In the genomic region with DNA sequence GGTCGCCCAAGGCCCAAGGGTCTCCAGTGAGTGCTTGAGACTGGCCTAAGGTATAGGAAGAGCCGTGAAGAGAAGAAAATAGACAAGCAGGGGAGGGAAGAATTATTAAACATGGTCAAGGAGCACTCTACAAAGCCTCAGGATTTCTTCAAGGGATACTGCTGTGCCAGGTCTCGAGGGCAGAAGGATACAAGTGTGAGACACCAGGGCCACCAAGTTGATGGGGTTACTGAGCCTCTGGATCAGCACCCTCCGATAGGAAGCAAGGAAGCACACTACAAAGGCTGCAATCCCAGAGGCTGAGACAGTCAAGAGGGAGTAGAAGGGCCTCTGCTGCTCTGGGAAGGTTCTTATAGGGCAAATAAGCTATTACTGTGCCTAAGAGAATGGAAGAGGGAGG, we compare ENCODE assay signal across 19 cellular contexts. TPM values are rescaled to one million over a fixed set of nuclear protein-coding genes. Genes with fewer than 3 reads are reported as not detected.
DNase-seq lines count a peak whose midpoint lies in the region; ATAC-seq, FAIRE-seq and TF ChIP-seq lines count a peak whose summit lies in the region.
"Had no signal": no experiment of that assay in that cellular context is flagged by ENCODE, and none has a peak within 500 bp of the region (broad histone marks: within the 10 kb centered on the region; RNA-seq: fewer than 3 reads in every experiment).

No MANE protein-coding gene starts in this region.

- TF ChIP-seq CTCF in GM06990 (IDR thresholded peaks at IDR 0.05; ENCODE audit: insufficient read depth, low read length, poor library complexity, severe bottlenecking) = no peak
- no peak for TF ChIP-seq CTCF in mesothelial cell of epicardium (IDR thresholded peaks at IDR 0.05; ENCODE audit: unreplicated experiment)

- no peak for ATAC-seq in CD4-positive, CD25-positive, alpha-beta regulatory T cell (ENCODE audit: low read depth in 2 of 2)
- ATAC-seq in naive thymus-derived CD8-positive, alpha-beta T cell = no peak

- H3K36me3 ChIP-seq in CD4-positive, CD25-positive, alpha-beta regulatory T cell (ENCODE audit: control insufficient read depth, insufficient read depth, low read length) = peaks cover 49% of the 10 kb centered on the region
- H3K36me3 ChIP-seq in GM06990 (ENCODE audit: control insufficient read depth, insufficient read depth, low read length) = peaks cover 18% of the 10 kb centered on the region
- H3K36me3 ChIP-seq: uterus had no signal

- CTCF ChIA-PET in activated CD4-positive, alpha-beta memory T cell treated with anti-CD3 and anti-CD28 coated beads, Interleukin-2, amount 10 ng/mL, durations not matched to agents 7 days and 5 days (lab: Charles Lee) = interaction anchor here (0.9 to 4.3 kb wide), 18 partner anchors 8 to 173 kb away, joined by 3 to 91 read pairs (median 10); a partner anchor contains a TSS

- no peak for FAIRE-seq in HTR-8/SVneo (lab: Jason Lieb, UNC)
- FAIRE-seq: astrocyte had no signal

- peaks cover 38% of the 10 kb centered on the region for H3K36me3 Mint-ChIP-seq in CD4-positive, CD25-positive, alpha-beta regulatory T cell
- H3K36me3 Mint-ChIP-seq in activated CD4-positive, alpha-beta memory T cell treated with anti-CD3 and anti-CD28 coated beads, Interleukin-2, amount 10 ng/mL, durations not matched to agents 7 days and 5 days (ENCODE audit: low read depth) = peaks cover 90% of the 10 kb centered on the region
- peaks cover 5 to 67% (median 22%) of the 10 kb centered on the region in 3 donors for H3K36me3 Mint-ChIP-seq in naive thymus-derived CD8-positive, alpha-beta T cell
- peaks cover 40% of the 10 kb centered on the region for H3K36me3 Mint-ChIP-seq in mesothelial cell of epicardium

- H3K27ac Mint-ChIP-seq in CD4-positive, CD25-positive, alpha-beta regulatory T cell = peak overlapping the region; percentile 93 to 97 (median 93)
- peak overlapping the region; percentile 100 for H3K27ac Mint-ChIP-seq in activated CD4-positive, alpha-beta memory T cell treated with anti-CD3 and anti-CD28 coated beads, Interleukin-2, amount 10 ng/mL, durations not matched to agents 7 days and 5 days
- peak overlapping the region; percentile 78 to 98 (median 95) for H3K27ac Mint-ChIP-seq in naive thymus-derived CD8-positive, alpha-beta T cell
- H3K27ac Mint-ChIP-seq in mesothelial cell of epicardium = no peak overlapping the region
- H3K27ac Mint-ChIP-seq: HFFc6 had no signal

- H3K27ac ChIP-seq in CD4-positive, CD25-positive, alpha-beta regulatory T cell (ENCODE audit: insufficient read depth, low read length, poor library complexity, severe bottlenecking) = peak overlapping the region; percentile 99
- no peak overlapping the region for H3K27ac ChIP-seq in caudate nucleus (ENCODE audit: low read depth, low read length)
- H3K27ac ChIP-seq: uterus had no signal

- DNase-seq in CD4-positive, CD25-positive, alpha-beta regulatory T cell = no peak
- no peak for DNase-seq in GM06990 (ENCODE audit: extremely low read depth, insufficient read length)
- DNase-seq in activated CD4-positive, alpha-beta memory T cell treated with anti-CD3 and anti-CD28 coated beads, Interleukin-2, amount 10 ng/mL, durations not matched to agents 7 days and 5 days = no peak
- no peak for DNase-seq in naive thymus-derived CD8-positive, alpha-beta T cell
- no peak for DNase-seq in caudate nucleus (lab: John Stamatoyannopoulos, UW)
- DNase-seq in HTR-8/SVneo (ENCODE audit: insufficient read length, low spot score) = no peak
- no peak for DNase-seq in mesothelial cell of epicardium (ENCODE audit: low spot score in 2 of 2, unreplicated experiment in 2 of 2)
- DNase-seq: cortex of kidney, glutamatergic neuron, HFFc6, Kasumi-1, mammary epithelial cell, NCI-H1694 treated with DMSO at 0.1 percent for 48 hours, NCI-H510A, nucleus accumbens, OCI-M1, uterus had no signal

- POLR2A ChIA-PET in activated CD4-positive, alpha-beta memory T cell treated with anti-CD3 and anti-CD28 coated beads, Interleukin-2, amount 10 ng/mL, durations not matched to agents 7 days and 5 days (lab: Charles Lee) = interaction anchor here (0.8 to 22.3 kb wide), 14 partner anchors 8 to 286 kb away, joined by 3 to 1460 read pairs (median 12); a partner anchor contains a TSS
- POLR2A ChIA-PET in naive thymus-derived CD8-positive, alpha-beta T cell (lab: Charles Lee) = interaction anchor here (0.7 to 18.6 kb wide), 5 partner anchors 8 to 142 kb away, joined by 3 to 1631 read pairs (median 5); a partner anchor contains a TSS

- H3K27me3 ChIP-seq in CD4-positive, CD25-positive, alpha-beta regulatory T cell (ENCODE audit: control insufficient read depth, insufficient read depth, low read length) = no peaks in the 10 kb centered on the region
- H3K27me3 ChIP-seq in GM06990 (replicated peaks; ENCODE audit: control insufficient read depth, insufficient read depth, low read length) = no peaks in the 10 kb centered on the region
- H3K27me3 ChIP-seq: uterus had no signal

- H3K4me3 ChIP-seq in CD4-positive, CD25-positive, alpha-beta regulatory T cell (ENCODE audit: low read depth, low read length) = peak overlapping the region; percentile 83
- peak overlapping the region; percentile 50 for H3K4me3 ChIP-seq in GM06990 (replicated peaks; ENCODE audit: low read depth, low read length)
- H3K4me3 ChIP-seq: uterus had no signal

- no peaks in the 10 kb centered on the region for H3K9me3 Mint-ChIP-seq in CD4-positive, CD25-positive, alpha-beta regulatory T cell
- no peaks in the 10 kb centered on the region for H3K9me3 Mint-ChIP-seq in activated CD4-positive, alpha-beta memory T cell treated with anti-CD3 and anti-CD28 coated beads, Interleukin-2, amount 10 ng/mL, durations not matched to agents 7 days and 5 days
- H3K9me3 Mint-ChIP-seq in naive thymus-derived CD8-positive, alpha-beta T cell = no peaks in the 10 kb centered on the region
- H3K9me3 Mint-ChIP-seq in mesothelial cell of epicardium = no peaks in the 10 kb centered on the region
- H3K9me3 Mint-ChIP-seq: HFFc6 had no signal

- no peaks in the 10 kb centered on the region for H3K27me3 Mint-ChIP-seq in CD4-positive, CD25-positive, alpha-beta regulatory T cell
- no peaks in the 10 kb centered on the region for H3K27me3 Mint-ChIP-seq in activated CD4-positive, alpha-beta memory T cell treated with anti-CD3 and anti-CD28 coated beads, Interleukin-2, amount 10 ng/mL, durations not matched to agents 7 days and 5 days
- no peaks in the 10 kb centered on the region for H3K27me3 Mint-ChIP-seq in naive thymus-derived CD8-positive, alpha-beta T cell
- H3K27me3 Mint-ChIP-seq in mesothelial cell of epicardium (ENCODE audit: low read depth) = no peaks in the 10 kb centered on the region

- H3K4me1 Mint-ChIP-seq in CD4-positive, CD25-positive, alpha-beta regulatory T cell = peaks cover 13 to 92% (median 64%) of the 10 kb centered on the region in 4 donors
- H3K4me1 Mint-ChIP-seq in activated CD4-positive, alpha-beta memory T cell treated with anti-CD3 and anti-CD28 coated beads, Interleukin-2, amount 10 ng/mL, durations not matched to agents 7 days and 5 days = peaks cover 88% of the 10 kb centered on the region
- H3K4me1 Mint-ChIP-seq in naive thymus-derived CD8-positive, alpha-beta T cell = peaks cover 33 to 93% (median 88%) of the 10 kb centered on the region in 4 donors
- H3K4me1 Mint-ChIP-seq in mesothelial cell of epicardium = peaks cover 3% of the 10 kb centered on the region

- H3K4me1 ChIP-seq in CD4-positive, CD25-positive, alpha-beta regulatory T cell (ENCODE audit: control insufficient read depth, insufficient read depth, low read length, poor library complexity, severe bottlenecking) = peaks cover 59% of the 10 kb centered on the region
- H3K4me1 ChIP-seq: uterus had no signal

- H3K4me3 Mint-ChIP-seq in CD4-positive, CD25-positive, alpha-beta regulatory T cell = peak overlapping the region; percentile 33 to 99 (median 90)
- peak overlapping the region; percentile 98 for H3K4me3 Mint-ChIP-seq in activated CD4-positive, alpha-beta memory T cell treated with anti-CD3 and anti-CD28 coated beads, Interleukin-2, amount 10 ng/mL, durations not matched to agents 7 days and 5 days
- H3K4me3 Mint-ChIP-seq in naive thymus-derived CD8-positive, alpha-beta T cell = peak overlapping the region in 9 of 10 donors; percentile 4 to 98 (median 85)
- H3K4me3 Mint-ChIP-seq in mesothelial cell of epicardium = no peak overlapping the region
- H3K4me3 Mint-ChIP-seq: HFFc6 had no signal

- no peaks in the 10 kb centered on the region for H3K9me3 ChIP-seq in CD4-positive, CD25-positive, alpha-beta regulatory T cell (ENCODE audit: control insufficient read depth in 2 of 2, low read length in 2 of 2)
- H3K9me3 ChIP-seq: uterus had no signal

RNA-seq across cellular contexts. Expression of a gene that starts 6.5 kb away (rescaled TPM):
- total RNA-seq in CD4-positive, CD25-positive, alpha-beta regulatory T cell = 52.6 TPM
- 100 to 1,000 TPM; 123 to 177 (median 136) TPM for polyA plus RNA-seq in CD4-positive, CD25-positive, alpha-beta regulatory T cell
- total RNA-seq in activated CD4-positive, alpha-beta memory T cell treated with anti-CD3 and anti-CD28 coated beads, Interleukin-2, amount 10 ng/mL, durations not matched to agents 7 days and 5 days = 10 to 100 TPM; 85.8 to 91.0 TPM
- 10 to 100 TPM; 58.2 to 65.9 TPM for total RNA-seq in naive thymus-derived CD8-positive, alpha-beta T cell
- 10 to 100 TPM; 63.7 to 97.4 (median 76.1) TPM for polyA plus RNA-seq in naive thymus-derived CD8-positive, alpha-beta T cell
- 76.8 to 90.7 TPM (median 86.6 TPM) in 3 replicates for total RNA-seq in mesothelial cell of epicardium

RNA-seq across cellular contexts. Expression of a gene that starts 16.9 kb away (rescaled TPM):
- total RNA-seq in CD4-positive, CD25-positive, alpha-beta regulatory T cell = 47.4 TPM
- polyA plus RNA-seq in CD4-positive, CD25-positive, alpha-beta regulatory T cell = 1 to 10 TPM in 2 of 4 donors, under 1 TPM in 2; 0.73 to 1.6 (median 0.92) TPM
- 10 to 100 TPM; 60.9 to 69.4 TPM for total RNA-seq in activated CD4-positive, alpha-beta memory T cell treated with anti-CD3 and anti-CD28 coated beads, Interleukin-2, amount 10 ng/mL, durations not matched to agents 7 days and 5 days
- total RNA-seq in naive thymus-derived CD8-positive, alpha-beta T cell = 10 to 100 TPM; 15.2 to 15.4 TPM
- 1 to 10 TPM in 2 of 3 donors, under 1 TPM in 1; 0.43 to 1.9 (median 1.5) TPM for polyA plus RNA-seq in naive thymus-derived CD8-positive, alpha-beta T cell
- 87.2 to 88.8 TPM (median 88.4 TPM) in 3 replicates for total RNA-seq in mesothelial cell of epicardium
- total RNA-seq: SK-MEL-5 had no signal
- polyA plus RNA-seq: mammary epithelial cell had no signal
